ENCODE assay signal across 32 cellular contexts in genomic region chr6:118212451-118213173, GRCh38.
"Had no signal": no experiment of that assay in that cellular context is flagged by ENCODE, and none has a peak within 500 bp of the region (broad histone marks: within the 10 kb centered on the region; RNA-seq: fewer than 3 reads in every experiment).

No MANE protein-coding gene starts in this region.

- FAIRE-seq: frontal cortex had no signal

- H3K27ac ChIP-seq: ascending aorta, breast epithelium, coronary artery, dorsolateral prefrontal cortex had no signal

- H3K27me3 ChIP-seq: ascending aorta, breast epithelium, dorsolateral prefrontal cortex had no signal

- H3K27ac Mint-ChIP-seq: activated CD4-positive, alpha-beta memory T cell treated with anti-CD3 and anti-CD28 coated beads for 36 hours; activated CD4-positive, alpha-beta T cell treated with anti-CD3 and anti-CD28 coated beads for 36 hours; activated CD4-positive, alpha-beta T cell treated with anti-CD3 and anti-CD28 coated beads, Interleukin-2, amount 10 ng/mL, durations not matched to agents 24 days and 14 days; activated CD8-positive, alpha-beta memory T cell treated with anti-CD3 and anti-CD28 coated beads, Interleukin-2, amount 10 ng/mL, durations not matched to agents 7 days and 5 days; activated CD8-positive, alpha-beta T cell treated with anti-CD3 and anti-CD28 coated beads, Interleukin-2, amount 10 ng/mL, durations not matched to agents 7 days and 5 days; activated naive CD4-positive, alpha-beta T cell treated with anti-CD3 and anti-CD28 coated beads, Interleukin-2, amount 10 ng/mL, durations not matched to agents 7 days and 5 days; activated naive CD4-positive, alpha-beta T cell treated with anti-CD3 and anti-CD28 coated beads, Interleukin-2, amount 50 U/mL, for 72 hours; activated naive CD8-positive, alpha-beta T cell treated with anti-CD3 and anti-CD28 coated beads, Interleukin-2, amount 10 ng/mL, durations not matched to agents 7 days and 5 days; activated T-cell treated with anti-CD3 and anti-CD28 coated beads, Interleukin-2, amount 50 U/mL, for 72 hours; brain; dendritic cell treated with granulocyte-macrophage colony-stimulating factor and Interleukin-4, amounts not matched to agents 40 ng/mL and 50 ng/mL, for 4 days; endodermal cell; T-helper 17 cell; T-helper 2 cell treated with Interferon-gamma antibody and Interleukin-4, amounts not matched to agents 5 μg/mL and 100 μg/mL, for 36 hours had no signal

- H3K4me1 Mint-ChIP-seq: activated CD4-positive, alpha-beta T cell treated with anti-CD3 and anti-CD28 coated beads for 36 hours; activated CD4-positive, alpha-beta T cell treated with anti-CD3 and anti-CD28 coated beads, Interleukin-2, amount 10 ng/mL, durations not matched to agents 24 days and 14 days; activated CD8-positive, alpha-beta memory T cell treated with anti-CD3 and anti-CD28 coated beads, Interleukin-2, amount 10 ng/mL, durations not matched to agents 7 days and 5 days; activated naive CD4-positive, alpha-beta T cell treated with anti-CD3 and anti-CD28 coated beads, Interleukin-2, amount 10 ng/mL, durations not matched to agents 7 days and 5 days; activated naive CD8-positive, alpha-beta T cell treated with anti-CD3 and anti-CD28 coated beads, Interleukin-2, amount 10 ng/mL, durations not matched to agents 7 days and 5 days; central memory CD8-positive, alpha-beta T cell; T-helper 17 cell had no signal

- H3K4me3 Mint-ChIP-seq: activated CD4-positive, alpha-beta memory T cell treated with anti-CD3 and anti-CD28 coated beads for 36 hours; activated CD4-positive, alpha-beta T cell treated with anti-CD3 and anti-CD28 coated beads for 36 hours; activated CD4-positive, alpha-beta T cell treated with anti-CD3 and anti-CD28 coated beads, Interleukin-2, amount 10 ng/mL, durations not matched to agents 24 days and 14 days; activated CD8-positive, alpha-beta memory T cell treated with anti-CD3 and anti-CD28 coated beads, Interleukin-2, amount 10 ng/mL, durations not matched to agents 7 days and 5 days; activated CD8-positive, alpha-beta T cell treated with anti-CD3 and anti-CD28 coated beads, Interleukin-2, amount 10 ng/mL, durations not matched to agents 7 days and 5 days; activated naive CD4-positive, alpha-beta T cell treated with anti-CD3 and anti-CD28 coated beads, Interleukin-2, amount 10 ng/mL, durations not matched to agents 7 days and 5 days; activated naive CD8-positive, alpha-beta T cell treated with anti-CD3 and anti-CD28 coated beads, Interleukin-2, amount 10 ng/mL, durations not matched to agents 7 days and 5 days; activated T-cell treated with anti-CD3 and anti-CD28 coated beads, Interleukin-2, amount 50 U/mL, for 72 hours; brain; central memory CD8-positive, alpha-beta T cell; dendritic cell treated with granulocyte-macrophage colony-stimulating factor and Interleukin-4, amounts not matched to agents 40 ng/mL and 50 ng/mL, for 4 days; endodermal cell; T-helper 17 cell; T-helper 2 cell treated with Interferon-gamma antibody and Interleukin-4, amounts not matched to agents 5 μg/mL and 100 μg/mL, for 36 hours had no signal

- H3K4me1 ChIP-seq: ascending aorta, breast epithelium had no signal

- H3K36me3 ChIP-seq: ascending aorta, breast epithelium had no signal

- H3K9me3 Mint-ChIP-seq: activated CD4-positive, alpha-beta memory T cell treated with anti-CD3 and anti-CD28 coated beads for 36 hours; activated CD4-positive, alpha-beta T cell treated with anti-CD3 and anti-CD28 coated beads, Interleukin-2, amount 10 ng/mL, durations not matched to agents 24 days and 14 days; activated naive CD4-positive, alpha-beta T cell treated with anti-CD3 and anti-CD28 coated beads, Interleukin-2, amount 10 ng/mL, durations not matched to agents 7 days and 5 days; activated naive CD4-positive, alpha-beta T cell treated with anti-CD3 and anti-CD28 coated beads, Interleukin-2, amount 50 U/mL, for 72 hours; activated naive CD8-positive, alpha-beta T cell treated with anti-CD3 and anti-CD28 coated beads, Interleukin-2, amount 10 ng/mL, durations not matched to agents 7 days and 5 days; activated T-cell treated with anti-CD3 and anti-CD28 coated beads, Interleukin-2, amount 50 U/mL, for 72 hours; central memory CD8-positive, alpha-beta T cell; dendritic cell treated with granulocyte-macrophage colony-stimulating factor and Interleukin-4, amounts not matched to agents 40 ng/mL and 50 ng/mL, for 4 days; endodermal cell; T-helper 2 cell treated with Interferon-gamma antibody and Interleukin-4, amounts not matched to agents 5 μg/mL and 100 μg/mL, for 36 hours had no signal

- ATAC-seq: activated CD4-positive, alpha-beta T cell treated with anti-CD3 and anti-CD28 coated beads for 36 hours; activated CD8-positive, alpha-beta memory T cell treated with anti-CD3 and anti-CD28 coated beads, Interleukin-2, amount 10 ng/mL, durations not matched to agents 7 days and 5 days; activated CD8-positive, alpha-beta T cell treated with anti-CD3 and anti-CD28 coated beads, Interleukin-2, amount 10 ng/mL, durations not matched to agents 7 days and 5 days; activated naive CD4-positive, alpha-beta T cell treated with anti-CD3 and anti-CD28 coated beads, Interleukin-2, amount 50 U/mL, for 72 hours; activated T-cell treated with anti-CD3 and anti-CD28 coated beads, Interleukin-2, amount 50 U/mL, for 72 hours; esophagus mucosa; T-helper 17 cell had no signal

- H3K27me3 Mint-ChIP-seq: activated CD4-positive, alpha-beta memory T cell treated with anti-CD3 and anti-CD28 coated beads for 36 hours; activated CD8-positive, alpha-beta memory T cell treated with anti-CD3 and anti-CD28 coated beads, Interleukin-2, amount 10 ng/mL, durations not matched to agents 7 days and 5 days; brain; central memory CD8-positive, alpha-beta T cell; dendritic cell treated with granulocyte-macrophage colony-stimulating factor and Interleukin-4, amounts not matched to agents 40 ng/mL and 50 ng/mL, for 4 days had no signal

- H3K9me3 ChIP-seq: ascending aorta, breast epithelium had no signal

- DNase-seq: activated CD4-positive, alpha-beta memory T cell treated with anti-CD3 and anti-CD28 coated beads for 36 hours; activated CD4-positive, alpha-beta T cell treated with anti-CD3 and anti-CD28 coated beads for 36 hours; activated CD4-positive, alpha-beta T cell treated with anti-CD3 and anti-CD28 coated beads, Interleukin-2, amount 10 ng/mL, durations not matched to agents 24 days and 14 days; activated CD4-positive, CD25-positive, alpha-beta regulatory T cell; activated CD4-positive, CD25-positive, alpha-beta regulatory T cell treated with anti-CD3 and anti-CD28 coated beads, Interleukin-2, amount 50 U/mL, for 72 hours; activated CD8-positive, alpha-beta memory T cell treated with anti-CD3 and anti-CD28 coated beads, Interleukin-2, amount 10 ng/mL, durations not matched to agents 7 days and 5 days; activated CD8-positive, alpha-beta memory T cell treated with anti-CD3 and anti-CD28 coated beads, Interleukin-2, amount 50 U/mL, for 4 hours; activated CD8-positive, alpha-beta T cell treated with anti-CD3 and anti-CD28 coated beads, Interleukin-2, amount 10 ng/mL, durations not matched to agents 7 days and 5 days; activated gamma-delta T cell; activated naive CD4-positive, alpha-beta T cell; activated naive CD4-positive, alpha-beta T cell treated with anti-CD3 and anti-CD28 coated beads, Interleukin-2, amount 10 ng/mL, durations not matched to agents 7 days and 5 days; activated naive CD8-positive, alpha-beta T cell treated with anti-CD3 and anti-CD28 coated beads, Interleukin-2, amount 10 ng/mL, durations not matched to agents 7 days and 5 days; activated T-cell treated with anti-CD3 and anti-CD28 coated beads, Interleukin-2, amount 50 U/mL, for 1 hour; activated T-cell treated with anti-CD3 and anti-CD28 coated beads, Interleukin-2, amount 50 U/mL, for 72 hours; dorsolateral prefrontal cortex; effector memory CD4-positive, alpha-beta T cell; endodermal cell; foreskin fibroblast; head of caudate nucleus; T-helper 1 cell; T-helper 17 cell; T1000 had no signal

- H3K36me3 Mint-ChIP-seq: activated CD4-positive, alpha-beta memory T cell treated with anti-CD3 and anti-CD28 coated beads for 36 hours; activated CD8-positive, alpha-beta memory T cell treated with anti-CD3 and anti-CD28 coated beads, Interleukin-2, amount 10 ng/mL, durations not matched to agents 7 days and 5 days; activated naive CD4-positive, alpha-beta T cell treated with anti-CD3 and anti-CD28 coated beads, Interleukin-2, amount 10 ng/mL, durations not matched to agents 7 days and 5 days; activated naive CD4-positive, alpha-beta T cell treated with anti-CD3 and anti-CD28 coated beads, Interleukin-2, amount 50 U/mL, for 72 hours; activated naive CD8-positive, alpha-beta T cell treated with anti-CD3 and anti-CD28 coated beads, Interleukin-2, amount 10 ng/mL, durations not matched to agents 7 days and 5 days had no signal

- H3K4me3 ChIP-seq: ascending aorta, breast epithelium, coronary artery, dorsolateral prefrontal cortex had no signal
